1 cellular context compared by ENCODE assay signal in the genomic region with DNA sequence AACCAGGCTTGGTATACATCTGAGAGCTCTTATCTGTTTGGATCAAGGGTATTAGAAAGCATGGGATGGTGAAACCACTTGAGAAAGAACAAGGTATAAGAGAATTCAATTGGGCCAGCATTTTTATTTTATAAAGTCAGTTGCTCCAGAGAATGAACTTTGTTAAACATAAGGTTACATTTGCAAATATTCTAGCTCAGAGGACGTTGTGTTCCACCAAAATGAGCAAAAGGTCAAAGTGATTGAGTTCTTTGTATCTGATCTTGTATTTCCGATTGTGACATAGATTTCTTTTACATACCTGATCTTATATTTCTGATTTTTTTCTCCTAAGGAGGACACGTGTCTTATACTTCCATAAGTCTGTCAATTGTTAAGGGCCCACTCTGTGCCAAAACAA.
TF ChIP-seq lines count a peak whose summit lies in the region.

No MANE protein-coding gene starts in this region.

TF ChIP-seq in K562, 482 proteins besides CTCF, POLR2A, EP300 and RAD21:
- TF ChIP-seq, protein P1, sequence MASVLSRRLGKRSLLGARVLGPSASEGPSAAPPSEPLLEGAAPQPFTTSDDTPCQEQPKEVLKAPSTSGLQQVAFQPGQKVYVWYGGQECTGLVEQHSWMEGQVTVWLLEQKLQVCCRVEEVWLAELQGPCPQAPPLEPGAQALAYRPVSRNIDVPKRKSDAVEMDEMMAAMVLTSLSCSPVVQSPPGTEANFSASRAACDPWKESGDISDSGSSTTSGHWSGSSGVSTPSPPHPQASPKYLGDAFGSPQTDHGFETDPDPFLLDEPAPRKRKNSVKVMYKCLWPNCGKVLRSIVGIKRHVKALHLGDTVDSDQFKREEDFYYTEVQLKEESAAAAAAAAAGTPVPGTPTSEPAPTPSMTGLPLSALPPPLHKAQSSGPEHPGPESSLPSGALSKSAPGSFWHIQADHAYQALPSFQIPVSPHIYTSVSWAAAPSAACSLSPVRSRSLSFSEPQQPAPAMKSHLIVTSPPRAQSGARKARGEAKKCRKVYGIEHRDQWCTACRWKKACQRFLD (CRISPR knock-in tag; IDR thresholded peaks at IDR 0.05) = no peak
- TF ChIP-seq PTRF (tag; IDR thresholded peaks at IDR 0.05) = no peak
- no peak for TF ChIP-seq MNT (conservative IDR thresholded peaks at IDR 0.05)
- no peak for TF ChIP-seq ZNF354B (CRISPR knock-in tag; IDR thresholded peaks at IDR 0.05)
- TF ChIP-seq SRSF1 (IDR thresholded peaks at IDR 0.05; ENCODE audit: low read depth, low read length) = no peak
- TF ChIP-seq, protein P2, sequence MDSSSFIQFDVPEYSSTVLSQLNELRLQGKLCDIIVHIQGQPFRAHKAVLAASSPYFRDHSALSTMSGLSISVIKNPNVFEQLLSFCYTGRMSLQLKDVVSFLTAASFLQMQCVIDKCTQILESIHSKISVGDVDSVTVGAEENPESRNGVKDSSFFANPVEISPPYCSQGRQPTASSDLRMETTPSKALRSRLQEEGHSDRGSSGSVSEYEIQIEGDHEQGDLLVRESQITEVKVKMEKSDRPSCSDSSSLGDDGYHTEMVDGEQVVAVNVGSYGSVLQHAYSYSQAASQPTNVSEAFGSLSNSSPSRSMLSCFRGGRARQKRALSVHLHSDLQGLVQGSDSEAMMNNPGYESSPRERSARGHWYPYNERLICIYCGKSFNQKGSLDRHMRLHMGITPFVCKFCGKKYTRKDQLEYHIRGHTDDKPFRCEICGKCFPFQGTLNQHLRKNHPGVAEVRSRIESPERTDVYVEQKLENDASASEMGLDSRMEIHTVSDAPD (CRISPR knock-in tag; IDR thresholded peaks at IDR 0.05) = no peak
